8 cellular contexts compared by ENCODE assay signal in genomic region chr17:61926831-61927210, GRCh38. TPM values are rescaled to one million over a fixed set of nuclear protein-coding genes. Genes with fewer than 3 reads are reported as not detected.
DNase-seq lines count a peak whose midpoint lies in the region; ATAC-seq and TF ChIP-seq lines count a peak whose summit lies in the region.

No MANE protein-coding gene starts in this region.

- no peak for TF ChIP-seq CTCF in GM10266 (IDR thresholded peaks at IDR 0.05; ENCODE audit: control insufficient read depth, insufficient read depth, low read depth, missing control alignments)

- DNase-seq in stimulated activated naive CD8-positive, alpha-beta T cell treated with anti-CD3 and anti-CD28 coated beads, Interleukin-15, Interleukin-2, amounts not matched to agents 100 U/mL and 50 U/mL, for 24 hours = no peak
- peak; percentile 42 for DNase-seq in kidney glomerular epithelial cell (lab: John Stamatoyannopoulos, UW)
- DNase-seq in GM19240 (ENCODE audit: insufficient read length, low spot score) = no peak
- no peak for DNase-seq in GM10266 (ENCODE audit: extremely low spot score)
- DNase-seq in stimulated activated CD4-positive, alpha-beta T cell treated with anti-CD3 and anti-CD28 coated beads, Interleukin-4, amount 100 ng/mL, for 24 hours = no peak

- no peaks in the 10 kb centered on the region for H3K27me3 Mint-ChIP-seq in stimulated activated naive CD8-positive, alpha-beta T cell treated with anti-CD3 and anti-CD28 coated beads, Interleukin-15, Interleukin-2, amounts not matched to agents 100 ng/mL and 50 ng/mL, for 24 hours

- peak overlapping the region; percentile 94 for H3K27ac Mint-ChIP-seq in stimulated activated naive CD8-positive, alpha-beta T cell treated with anti-CD3 and anti-CD28 coated beads, Interleukin-15, Interleukin-2, amounts not matched to agents 100 ng/mL and 50 ng/mL, for 24 hours

- no peak for ATAC-seq in stimulated activated naive CD8-positive, alpha-beta T cell treated with anti-CD3 and anti-CD28 coated beads, Interleukin-15, Interleukin-2, amounts not matched to agents 100 U/mL and 50 U/mL, for 24 hours

- no peaks in the 10 kb centered on the region for H3K9me3 Mint-ChIP-seq in stimulated activated naive CD8-positive, alpha-beta T cell treated with anti-CD3 and anti-CD28 coated beads, Interleukin-15, Interleukin-2, amounts not matched to agents 100 ng/mL and 50 ng/mL, for 24 hours

- peaks cover 29% of the 10 kb centered on the region for H3K36me3 Mint-ChIP-seq in stimulated activated naive CD8-positive, alpha-beta T cell treated with anti-CD3 and anti-CD28 coated beads, Interleukin-15, Interleukin-2, amounts not matched to agents 100 ng/mL and 50 ng/mL, for 24 hours (ENCODE audit: low read depth)

- peak overlapping the region; percentile 96 for H3K4me3 Mint-ChIP-seq in stimulated activated naive CD8-positive, alpha-beta T cell treated with anti-CD3 and anti-CD28 coated beads, Interleukin-15, Interleukin-2, amounts not matched to agents 100 ng/mL and 50 ng/mL, for 24 hours

- H3K27ac ChIP-seq in angular gyrus (ENCODE audit: low read depth, low read length) = peak overlapping the region; percentile 14
- peak overlapping the region; percentile 86 for H3K27ac ChIP-seq in temporal lobe (ENCODE audit: low read depth, low read length)

- peaks cover 22% of the 10 kb centered on the region for H3K4me1 Mint-ChIP-seq in stimulated activated naive CD8-positive, alpha-beta T cell treated with anti-CD3 and anti-CD28 coated beads, Interleukin-15, Interleukin-2, amounts not matched to agents 100 ng/mL and 50 ng/mL, for 24 hours (ENCODE audit: low read depth)

RNA-seq across cellular contexts. Expression of gene INTS2, which starts 1.0 kb away (rescaled TPM):
- total RNA-seq in temporal lobe = 18.7 TPM
